12 cellular contexts compared by ENCODE assay signal in genomic region chr6:110951986-110952794, GRCh38. TPM values are rescaled to one million over a fixed set of nuclear protein-coding genes. Genes with fewer than 3 reads are reported as not detected.
DNase-seq lines count a peak whose midpoint lies in the region; ATAC-seq and TF ChIP-seq lines count a peak whose summit lies in the region.
"Had no signal": no experiment of that assay in that cellular context is flagged by ENCODE, and none has a peak within 500 bp of the region (broad histone marks: within the 10 kb centered on the region; RNA-seq: fewer than 3 reads in every experiment).

No MANE protein-coding gene starts in this region.

- no peaks in the 10 kb centered on the region for H3K27me3 Mint-ChIP-seq in Caco-2 (ENCODE audit: insufficient read depth, unreplicated experiment)

- peak overlapping the region; percentile 53 for H3K4me3 Mint-ChIP-seq in Caco-2 (ENCODE audit: unreplicated experiment)
- H3K4me3 Mint-ChIP-seq: CD8-positive, alpha-beta memory T cell had no signal

- H3K36me3 ChIP-seq in Caco-2 (ENCODE audit: control insufficient read depth, insufficient read depth, low read length) (no peaks in the 10 kb centered on the region), Panc1 (ENCODE audit: control insufficient read depth, insufficient read depth, low read length) (no peaks in the 10 kb centered on the region), neuron (ENCODE audit: insufficient read depth, low read length) (no peaks in the 10 kb centered on the region), MG63 (no peaks in the 10 kb centered on the region)
- H3K36me3 ChIP-seq: cardiac muscle cell had no signal

- peak overlapping the region; percentile 12; the same call in 1 of the 2 replicates for H3K27ac ChIP-seq in Panc1 (ENCODE audit: low read length)
- H3K27ac ChIP-seq: cardiac muscle cell, parathyroid adenoma had no signal

- H3K9me3 Mint-ChIP-seq in Caco-2 (ENCODE audit: unreplicated experiment): no peaks in the 10 kb centered on the region
- H3K9me3 Mint-ChIP-seq: CD8-positive, alpha-beta memory T cell had no signal

- BruUV-seq in Caco-2 (replicated peaks; lab: Mats Ljungman, UMichigan) (no TSS peak), Panc1 (replicated peaks; lab: Mats Ljungman, UMichigan) (no TSS peak)

- H3K9me3 ChIP-seq in Caco-2 (no peaks in the 10 kb centered on the region), Panc1 (ENCODE audit: control insufficient read depth, insufficient read depth, low read depth, low read length) (no peaks in the 10 kb centered on the region), neuron (ENCODE audit: low read length) (no peaks in the 10 kb centered on the region), MG63 (no peaks in the 10 kb centered on the region)

- DNase-seq in Caco-2 (peak; percentile 53 to 79), Panc1 (ENCODE audit: low read depth, low spot score) (peak; percentile 71), epithelial cell of proximal tubule (ENCODE audit: low read depth) (peak; percentile 96), MG63 (no peak)
- no peak for DNase-seq in NK-92 treated with Interleukin-12 subunit alpha and Interleukin-12 subunit beta, amount 100 ng/mL, for 24 hours (lab: John Stamatoyannopoulos, UW)
- DNase-seq: CD8-positive, alpha-beta memory T cell; NCI-H1436 had no signal

- peak overlapping the region; percentile 57 for H2AFZ ChIP-seq in neuron (ENCODE audit: low read depth, low read length)
- H2AFZ ChIP-seq: parathyroid adenoma had no signal

- no peak overlapping the region for H3K4me3 ChIP-seq in Caco-2 (ENCODE audit: low read depth, low read length)
- no peak overlapping the region for H3K4me3 ChIP-seq in Panc1 (ENCODE audit: low read depth in 2 of 2, low read length in 2 of 2)
- no peak overlapping the region for H3K4me3 ChIP-seq in epithelial cell of proximal tubule (ENCODE audit: low read depth, low read length)
- H3K4me3 ChIP-seq in neuron (ENCODE audit: low read length): no peak overlapping the region
- no peak overlapping the region for H3K4me3 ChIP-seq in MG63
- H3K4me3 ChIP-seq: cardiac muscle cell had no signal

- ATAC-seq in Panc1 (peak; percentile 64), HG02884 (IDR thresholded peaks at IDR 0.05; ENCODE audit: unreplicated experiment) (no peak), GM21515 (IDR thresholded peaks at IDR 0.05; ENCODE audit: unreplicated experiment) (no peak)

- H3K27ac Mint-ChIP-seq in Caco-2 (ENCODE audit: unreplicated experiment): peak overlapping the region; percentile 81
- H3K27ac Mint-ChIP-seq: CD8-positive, alpha-beta memory T cell had no signal

- CTCF ChIA-PET in Caco-2 (lab: Charles Lee) (interaction anchor here (0.7 kb wide), 1 partner anchor 270 kb away, joined by 3 read pairs; no protein-coding TSS in a partner anchor), Panc1 (lab: Charles Lee) (interaction anchor here (0.5 to 0.6 kb wide), 2 partner anchors 223 to 350 kb away, joined by 4 to 9 read pairs; no protein-coding TSS in a partner anchor)

- intact Hi-C loops in Caco-2 (cut with micrococcal nuclease; ENCODE audit: unreplicated experiment) (loop anchor here (1.0 to 5.0 kb wide), 3 partner anchors 60 to 137 kb away; partner anchors contain the start of genes AMD1 and CDK19), Panc1 (cut with micrococcal nuclease; ENCODE audit: unreplicated experiment) (loop anchor here (5.0 kb wide), 1 partner anchor 135 kb away; the partner anchor contains the start of gene CDK19)

- H3K4me1 Mint-ChIP-seq in Caco-2 (ENCODE audit: low read depth, unreplicated experiment): peaks cover 34% of the 10 kb centered on the region

- POLR2A ChIA-PET in Caco-2 (lab: Charles Lee) (interaction anchor here (0.5 to 1.9 kb wide), 3 partner anchors 76 to 137 kb away, joined by 5 to 12 read pairs (median 7); partner anchors contain the start of gene CDK19), Panc1 (lab: Charles Lee) (interaction anchor here (0.7 kb wide), 2 partner anchors 270 to 296 kb away, joined by 9 to 15 read pairs; no protein-coding TSS in a partner anchor)

- H3K4me1 ChIP-seq in Caco-2 (peaks cover 29% of the 10 kb centered on the region), Panc1 (ENCODE audit: control insufficient read depth, insufficient read depth, low read length) (peaks cover 7% of the 10 kb centered on the region; the same call in 1 of the 2 replicates), neuron (ENCODE audit: insufficient read depth, low read length) (peaks cover 7% of the 10 kb centered on the region)
- H3K4me1 ChIP-seq: parathyroid adenoma had no signal

- H3K36me3 Mint-ChIP-seq in Caco-2 (ENCODE audit: insufficient read depth, unreplicated experiment): peaks cover 5% of the 10 kb centered on the region
- H3K36me3 Mint-ChIP-seq: CD8-positive, alpha-beta memory T cell had no signal

- H3K27me3 ChIP-seq in Caco-2 (replicated peaks; ENCODE audit: control insufficient read depth, insufficient read depth, low read length) (no peaks in the 10 kb centered on the region), Panc1 (ENCODE audit: control insufficient read depth, insufficient read depth, low read length) (no peaks in the 10 kb centered on the region), neuron (ENCODE audit: insufficient read depth, low read length) (no peaks in the 10 kb centered on the region), MG63 (no peaks in the 10 kb centered on the region)
- H3K27me3 ChIP-seq: cardiac muscle cell had no signal

- in situ Hi-C loops in Panc1 (cut with HindIII; ENCODE audit: low pct_unique_long_range_greater_than_20kb, low sequenced_read_pairs): no loop called here

- TF ChIP-seq CTCF in Caco-2 (IDR thresholded peaks at IDR 0.05; ENCODE audit: insufficient read depth in 1 of 2, low read depth in 1 of 2, low read length in 1 of 2, severe bottlenecking in 1 of 2, unreplicated experiment in 1 of 2): no peak
- no peak for TF ChIP-seq CTCF in Panc1 (IDR thresholded peaks at IDR 0.05)
- TF ChIP-seq CTCF in epithelial cell of proximal tubule (conservative IDR thresholded peaks at IDR 0.05; ENCODE audit: low read depth, low read length): no peak

RNA-seq across cellular contexts. Expression of gene GTF3C6, which starts 6.3 kb away (rescaled TPM):
- 109 and 114 TPM in 2 replicates for total RNA-seq in Caco-2 (2022)
- total RNA-seq in Panc1 (2021; ENCODE audit: unreplicated experiment): 146 TPM
- polyA plus RNA-seq in Panc1 (2012; ENCODE audit: insufficient read length): 89.8 TPM
- total RNA-seq in epithelial cell of proximal tubule: 85.0 and 92.5 TPM in 2 replicates
- total RNA-seq in MG63 (2014; rRNA removed; shearing (Covaris generic); ENCODE audit: low replicate concordance): 22.3 and 68.3 TPM in 2 replicates

RNA-seq across cellular contexts. Expression of gene RPF2, which starts 29.6 kb away (rescaled TPM):
- total RNA-seq in Caco-2 (2022) (41.4 and 42.9 TPM in 2 replicates), Panc1 (2021; ENCODE audit: unreplicated experiment) (82.2 TPM), epithelial cell of proximal tubule (39.1 and 48.8 TPM in 2 replicates)
- 35.5 TPM for polyA plus RNA-seq in Panc1 (2012; ENCODE audit: insufficient read length)
- 51.4 and 105 TPM in 2 replicates for total RNA-seq in MG63 (2014; rRNA removed; shearing (Covaris generic); ENCODE audit: low replicate concordance)

Comparison
In these comparisons a context has a peak if more than half of its experiments do, and no peak if none do; other contexts are left out.
1. DNase-seq: peak in Caco-2 (2 of 2), Panc1 (single experiment) and epithelial cell of proximal tubule (single experiment); none in MG63 (single experiment) and NK-92 treated with Interleukin-12 subunit alpha and Interleukin-12 subunit beta, amount 100 ng/mL, for 24 hours (single experiment).